Comparison of ENCODE assay signal across 12 cellular contexts in genomic region chr12:72677187-72677586, GRCh38.
"Had no signal": no experiment of that assay in that cellular context is flagged by ENCODE, and none has a peak within 500 bp of the region (broad histone marks: within the 10 kb centered on the region; RNA-seq: fewer than 3 reads in every experiment).

No MANE protein-coding gene starts in this region.

- H3K36me3 ChIP-seq: left ventricle myocardium inferior, neutrophil, pancreas, tibial nerve, uterus had no signal

- H3K27me3 ChIP-seq: neutrophil, pancreas, tibial nerve, uterus had no signal

- ATAC-seq: activated CD4-positive, alpha-beta T cell treated with anti-CD3 and anti-CD28 coated beads for 36 hours; mucosa of descending colon; naive thymus-derived CD4-positive, alpha-beta T cell; T-helper 17 cell had no signal

- H3K4me1 ChIP-seq: left ventricle myocardium inferior, tibial nerve, uterus had no signal

- H3K27ac ChIP-seq: left ventricle myocardium inferior, neutrophil, pancreas, tibial nerve, uterus had no signal

- H3K4me3 ChIP-seq: left ventricle myocardium inferior, mucosa of descending colon, pancreas, tibial nerve, uterus had no signal

- H3K9me3 ChIP-seq: left ventricle myocardium inferior, mucosa of descending colon, neutrophil, pancreas, tibial nerve, uterus had no signal

- DNase-seq: activated CD4-positive, alpha-beta T cell treated with anti-CD3 and anti-CD28 coated beads for 36 hours; activated CD4-positive, alpha-beta T cell treated with anti-CD3 and anti-CD28 coated beads, Interleukin-2, amount 50 U/mL, for 48 hours; activated T-cell treated with anti-CD3 and anti-CD28 coated beads for 4 hours; left ventricle myocardium inferior; mucosa of descending colon; naive thymus-derived CD4-positive, alpha-beta T cell; pancreas; stimulated activated naive CD4-positive, alpha-beta T cell treated with Interleukin-2 at 50 U/mL for 16 hours; T-helper 17 cell; uterus had no signal
